2 cellular contexts compared by ENCODE assay signal in the genomic region with DNA sequence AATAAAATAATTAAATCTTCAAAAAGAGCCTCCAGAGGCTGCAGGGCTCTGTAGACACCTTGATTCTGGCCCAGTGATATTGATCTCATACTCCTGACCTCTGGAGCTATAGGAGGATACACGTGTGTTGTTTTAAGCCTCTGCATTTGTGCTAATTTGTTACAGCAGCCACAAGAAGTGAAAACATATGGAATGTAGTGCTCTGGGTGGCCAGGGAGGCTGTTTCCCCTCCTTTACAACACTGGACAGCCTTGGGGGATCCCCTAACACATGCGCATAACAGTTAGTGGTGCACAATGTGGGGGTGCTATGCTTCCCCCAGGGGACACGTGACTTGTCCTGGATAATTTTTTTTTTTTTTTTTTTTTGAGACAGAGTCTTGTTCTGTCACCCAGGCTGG.
TF ChIP-seq lines count a peak whose summit lies in the region.

No MANE protein-coding gene starts in this region.

TF ChIP-seq in GM23338, 12 proteins besides CTCF, POLR2A, EP300 and RAD21 (continues in another document):
- no peak for TF ChIP-seq NANOG (IDR thresholded peaks at IDR 0.05; ENCODE audit: borderline replicate concordance)
- TF ChIP-seq ZNF331 (CRISPR knock-in tag; IDR thresholded peaks at IDR 0.05; ENCODE audit: low read depth) = no peak
- no peak for TF ChIP-seq ZNF114 (CRISPR knock-in tag; IDR thresholded peaks at IDR 0.05)
- TF ChIP-seq EZH2 (IDR thresholded peaks at IDR 0.05; ENCODE audit: low read depth, unreplicated experiment) = no peak
- no peak for TF ChIP-seq REST (IDR thresholded peaks at IDR 0.05; ENCODE audit: unreplicated experiment)
- TF ChIP-seq JUNB (IDR thresholded peaks at IDR 0.05; ENCODE audit: unreplicated experiment) = no peak
- TF ChIP-seq POLR2AphosphoS5 (IDR thresholded peaks at IDR 0.05; ENCODE audit: low read depth) = no peak
- no peak for TF ChIP-seq STAT1 (IDR thresholded peaks at IDR 0.05; ENCODE audit: unreplicated experiment)
- TF ChIP-seq ETS1 (IDR thresholded peaks at IDR 0.05) = no peak
- no peak for TF ChIP-seq CREB1 (CRISPR knock-in tag; IDR thresholded peaks at IDR 0.05; ENCODE audit: low read depth)

TF ChIP-seq in GM12878, 131 proteins besides CTCF, POLR2A, EP300 and RAD21:
- TF ChIP-seq SMC3 (IDR thresholded peaks at IDR 0.05; ENCODE audit: borderline replicate concordance, low read length) (no peak), ZNF384 (IDR thresholded peaks at IDR 0.05; ENCODE audit: borderline replicate concordance, low read depth, low read length) (0 out of 2 replicates have a peak, but pooled peaks have one; percentile 20), ETV6 (conservative IDR thresholded peaks at IDR 0.05 in 1 of 2, IDR thresholded peaks at IDR 0.05 in 1 of 2; ENCODE audit: borderline replicate concordance in 1 of 2, low read depth in 1 of 2) (no peak), RAD51 (IDR thresholded peaks at IDR 0.05) (peak; percentile 79; the same call in 1 of the 2 replicates), EED (IDR thresholded peaks at IDR 0.05; ENCODE audit: low read depth) (no peak), BHLHE40 (IDR thresholded peaks at IDR 0.05; ENCODE audit: borderline replicate concordance in 1 of 2, low read depth in 2 of 2, low read length in 1 of 2) (peak in 1 of 2 experiments; percentile 37; a peak in 1 of 4 replicates), USF1 (IDR thresholded peaks at IDR 0.05; ENCODE audit: borderline replicate concordance, extremely low read length, insufficient read depth, low read depth, low read length) (peak; percentile 25)
- TF ChIP-seq, protein P1, sequence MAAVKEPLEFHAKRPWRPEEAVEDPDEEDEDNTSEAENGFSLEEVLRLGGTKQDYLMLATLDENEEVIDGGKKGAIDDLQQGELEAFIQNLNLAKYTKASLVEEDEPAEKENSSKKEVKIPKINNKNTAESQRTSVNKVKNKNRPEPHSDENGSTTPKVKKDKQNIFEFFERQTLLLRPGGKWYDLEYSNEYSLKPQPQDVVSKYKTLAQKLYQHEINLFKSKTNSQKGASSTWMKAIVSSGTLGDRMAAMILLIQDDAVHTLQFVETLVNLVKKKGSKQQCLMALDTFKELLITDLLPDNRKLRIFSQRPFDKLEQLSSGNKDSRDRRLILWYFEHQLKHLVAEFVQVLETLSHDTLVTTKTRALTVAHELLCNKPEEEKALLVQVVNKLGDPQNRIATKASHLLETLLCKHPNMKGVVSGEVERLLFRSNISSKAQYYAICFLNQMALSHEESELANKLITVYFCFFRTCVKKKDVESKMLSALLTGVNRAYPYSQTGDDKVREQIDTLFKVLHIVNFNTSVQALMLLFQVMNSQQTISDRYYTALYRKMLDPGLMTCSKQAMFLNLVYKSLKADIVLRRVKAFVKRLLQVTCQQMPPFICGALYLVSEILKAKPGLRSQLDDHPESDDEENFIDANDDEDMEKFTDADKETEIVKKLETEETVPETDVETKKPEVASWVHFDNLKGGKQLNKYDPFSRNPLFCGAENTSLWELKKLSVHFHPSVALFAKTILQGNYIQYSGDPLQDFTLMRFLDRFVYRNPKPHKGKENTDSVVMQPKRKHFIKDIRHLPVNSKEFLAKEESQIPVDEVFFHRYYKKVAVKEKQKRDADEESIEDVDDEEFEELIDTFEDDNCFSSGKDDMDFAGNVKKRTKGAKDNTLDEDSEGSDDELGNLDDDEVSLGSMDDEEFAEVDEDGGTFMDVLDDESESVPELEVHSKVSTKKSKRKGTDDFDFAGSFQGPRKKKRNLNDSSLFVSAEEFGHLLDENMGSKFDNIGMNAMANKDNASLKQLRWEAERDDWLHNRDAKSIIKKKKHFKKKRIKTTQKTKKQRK (IDR thresholded peaks at IDR 0.05; ENCODE audit: low read depth, low read length) = no peak
- TF ChIP-seq, protein P2, sequence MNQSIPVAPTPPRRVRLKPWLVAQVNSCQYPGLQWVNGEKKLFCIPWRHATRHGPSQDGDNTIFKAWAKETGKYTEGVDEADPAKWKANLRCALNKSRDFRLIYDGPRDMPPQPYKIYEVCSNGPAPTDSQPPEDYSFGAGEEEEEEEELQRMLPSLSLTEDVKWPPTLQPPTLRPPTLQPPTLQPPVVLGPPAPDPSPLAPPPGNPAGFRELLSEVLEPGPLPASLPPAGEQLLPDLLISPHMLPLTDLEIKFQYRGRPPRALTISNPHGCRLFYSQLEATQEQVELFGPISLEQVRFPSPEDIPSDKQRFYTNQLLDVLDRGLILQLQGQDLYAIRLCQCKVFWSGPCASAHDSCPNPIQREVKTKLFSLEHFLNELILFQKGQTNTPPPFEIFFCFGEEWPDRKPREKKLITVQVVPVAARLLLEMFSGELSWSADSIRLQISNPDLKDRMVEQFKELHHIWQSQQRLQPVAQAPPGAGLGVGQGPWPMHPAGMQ (IDR thresholded peaks at IDR 0.05; ENCODE audit: borderline replicate concordance) = no peak
